In genomic region chr14:103123634-103124500, GRCh38 we compare ENCODE assay signal across 9 cellular contexts. TPM values are rescaled to one million over a fixed set of nuclear protein-coding genes. Genes with fewer than 3 reads are reported as not detected.
DNase-seq lines count a peak whose midpoint lies in the region; ATAC-seq, FAIRE-seq and TF ChIP-seq lines count a peak whose summit lies in the region.
"Had no signal": no experiment of that assay in that cellular context is flagged by ENCODE, and none has a peak within 500 bp of the region (broad histone marks: within the 10 kb centered on the region; RNA-seq: fewer than 3 reads in every experiment).

No MANE protein-coding gene starts in this region.

- H3K36me3 ChIP-seq in RWPE2 (ENCODE audit: low read depth) (no peaks in the 10 kb centered on the region), heart right ventricle (peaks cover 0 to 28% (median 0%) of the 10 kb centered on the region in 9 donors)

- no peaks in the 10 kb centered on the region for H3K27me3 ChIP-seq in RWPE2 (ENCODE audit: insufficient read depth, poor library complexity, severe bottlenecking)
- H3K27me3 ChIP-seq in heart right ventricle = peaks cover 0 to 6% (median 0%) of the 10 kb centered on the region in 7 donors

- DNase-seq in GM12865 (ENCODE audit: low read depth) (no peak), RWPE2 (ENCODE audit: low spot score) (no peak), heart right ventricle (peak; percentile 51 to 72), sciatic nerve (ENCODE audit: low spot score) (peak; percentile 82), SW480 (ENCODE audit: low spot score) (no peak), cerebellum (ENCODE audit: low spot score) (no peak), HTR-8/SVneo (ENCODE audit: insufficient read length, low spot score) (no peak)

- H3K4me1 ChIP-seq in RWPE2 (ENCODE audit: insufficient read depth, poor library complexity, severe bottlenecking) (peaks cover 39% of the 10 kb centered on the region), heart right ventricle (peaks cover 37 to 93% (median 77%) of the 10 kb centered on the region in 9 donors)

- peak overlapping the region; percentile 66 for H3K4me3 ChIP-seq in GM12865 (ENCODE audit: low read depth, low read length)
- H3K4me3 ChIP-seq in RWPE2 (ENCODE audit: severe bottlenecking) = peak overlapping the region; percentile 26
- H3K4me3 ChIP-seq in heart right ventricle = peak overlapping the region; percentile 56 to 98 (median 88)

- intact Hi-C loops in heart right ventricle (cut with DNase I) (loop anchor here in 1 of 10 donors (5.0 kb wide), 1 partner anchor 47 kb away; no protein-coding TSS in a partner anchor), sciatic nerve (cut with DNase I) (no loop called here)

- WGBS in heart right ventricle, 2 donors = 21% methylated on average over 44 to 48 of the region's 48 CpGs

- H3K27ac ChIP-seq in RWPE2 (ENCODE audit: poor library complexity, severe bottlenecking) (peak overlapping the region; percentile 56), heart right ventricle (peak overlapping the region; percentile 64 to 99 (median 97))

- H3K9me3 ChIP-seq in RWPE2 (ENCODE audit: severe bottlenecking) (no peaks in the 10 kb centered on the region), heart right ventricle (no peaks in the 10 kb centered on the region)

- FAIRE-seq in HTR-8/SVneo (lab: Jason Lieb, UNC) = no peak
- FAIRE-seq: TTC549 had no signal

- ATAC-seq in RWPE2 (ENCODE audit: low read depth) = no peak
- ATAC-seq in heart right ventricle = peak; percentile 8 to 29 (median 16)
- peak; percentile 3 for ATAC-seq in sciatic nerve
- ATAC-seq in HG03520 (IDR thresholded peaks at IDR 0.05; ENCODE audit: unreplicated experiment) = no peak

- TF ChIP-seq CTCF in GM12865 (IDR thresholded peaks at IDR 0.05; ENCODE audit: insufficient read depth, low read depth, low read length, missing control alignments) (peak; percentile 34), RWPE2 (IDR thresholded peaks at IDR 0.05; ENCODE audit: poor library complexity, severe bottlenecking) (peak; percentile 24), heart right ventricle (IDR thresholded peaks at IDR 0.05) (peak in 8 of 9 donors; percentile 25 to 65 (median 53))

RNA-seq across cellular contexts. Expression of gene TNFAIP2, which starts 0.6 kb away (rescaled TPM):
- total RNA-seq in heart right ventricle (100 to 1,000 TPM in 1 of 10 donors, 10 to 100 TPM in 9; 21.8 to 134 (median 42.0) TPM), sciatic nerve (142 TPM), cerebellum (8.6 TPM)
- polyA plus RNA-seq in heart right ventricle = 100 to 1,000 TPM in 1 of 2 donors, 10 to 100 TPM in 1; 24.6 to 138 TPM

RNA-seq across cellular contexts. Expression of gene EXOC3L4, which starts 29.3 kb away (rescaled TPM):
- total RNA-seq in heart right ventricle = 1 to 10 TPM in 2 of 10 donors, under 1 TPM in 4, not detected in 4; 0.16 to 2.0 (median 0.48) TPM
- 1 to 10 TPM in 1 of 2 donors, under 1 TPM in 1; 0.51 to 1.2 TPM for polyA plus RNA-seq in heart right ventricle
- total RNA-seq in sciatic nerve = 3.3 TPM
- 0.36 TPM for total RNA-seq in cerebellum

RNA-seq across cellular contexts. Expression of gene LBHD2, which starts 39.9 kb away (rescaled TPM):
- total RNA-seq in heart right ventricle (not detected), sciatic nerve (not detected), cerebellum (not detected)
- under 1 TPM in 1 of 2 donors, not detected in 1; 0.19 TPM for polyA plus RNA-seq in heart right ventricle

Comparison
In these comparisons a context has a peak if more than half of its experiments do, and no peak if none do; other contexts are left out.
1. DNase-seq: peak in heart right ventricle (2 of 2) and sciatic nerve (single experiment); none in GM12865 (single experiment), RWPE2 (single experiment), SW480 (single experiment), cerebellum (single experiment) and HTR-8/SVneo (single experiment).
2. H3K4me3 ChIP-seq: peak in every context shown above with its lines; median percentile 88 in heart right ventricle; 66 in GM12865; 26 in RWPE2.
3. ATAC-seq: peak in heart right ventricle (8 of 8) and sciatic nerve (single experiment); none in RWPE2 (single experiment) and HG03520 (single experiment).
4. Peak in every context shown above with its lines, with median percentiles within 50 percentile points of each other: CTCF ChIP-seq.